ENCODE assay signal across 21 cellular contexts in genomic region chr2:109476908-109477441, GRCh38.
"Had no signal": no experiment of that assay in that cellular context is flagged by ENCODE, and none has a peak within 500 bp of the region (broad histone marks: within the 10 kb centered on the region; RNA-seq: fewer than 3 reads in every experiment).

No MANE protein-coding gene starts in this region.

- H3K4me1 Mint-ChIP-seq: activated naive CD8-positive, alpha-beta T cell treated with anti-CD3 and anti-CD28 coated beads for 36 hours had no signal

- ATAC-seq: activated CD4-positive, CD25-positive, alpha-beta regulatory T cell treated with anti-CD3 and anti-CD28 coated beads, Interleukin-2, amount 50 U/mL, for 24 hours; activated CD8-positive, alpha-beta T cell treated with anti-CD3 and anti-CD28 coated beads for 36 hours; PC-3 had no signal

- H3K36me3 ChIP-seq: brain microvascular endothelial cell, cardiac muscle cell had no signal

- H3K27me3 Mint-ChIP-seq: activated CD8-positive, alpha-beta T cell treated with anti-CD3 and anti-CD28 coated beads for 36 hours; activated naive CD8-positive, alpha-beta T cell treated with anti-CD3 and anti-CD28 coated beads for 36 hours had no signal

- H3K4me3 Mint-ChIP-seq: activated CD8-positive, alpha-beta T cell treated with anti-CD3 and anti-CD28 coated beads for 36 hours; activated naive CD4-positive, alpha-beta T cell treated with anti-CD3 and anti-CD28 coated beads, Interleukin-2, amount 10 ng/mL, durations not matched to agents 7 days and 5 days; activated naive CD8-positive, alpha-beta T cell treated with anti-CD3 and anti-CD28 coated beads for 36 hours; activated T-cell treated with anti-CD3 and anti-CD28 coated beads, Interleukin-2, amount 50 U/mL, for 72 hours; T-helper 1 cell treated with Interleukin-12 subunit alpha and Interleukin-12 subunit beta and Interleukin-4 antibody, amounts not matched to agents 30 μg/mL and 1 μg/mL, for 36 hours had no signal

- H3K27me3 ChIP-seq: brain microvascular endothelial cell, cardiac muscle cell had no signal

- H3K27ac ChIP-seq: brain microvascular endothelial cell, cardiac muscle cell had no signal

- H3K9me3 Mint-ChIP-seq: activated CD8-positive, alpha-beta T cell treated with anti-CD3 and anti-CD28 coated beads for 36 hours; activated naive CD4-positive, alpha-beta T cell treated with anti-CD3 and anti-CD28 coated beads, Interleukin-2, amount 10 ng/mL, durations not matched to agents 7 days and 5 days; activated naive CD8-positive, alpha-beta T cell treated with anti-CD3 and anti-CD28 coated beads for 36 hours; activated T-cell treated with anti-CD3 and anti-CD28 coated beads, Interleukin-2, amount 50 U/mL, for 72 hours; activated T-helper 2 cell treated with anti-CD3 and anti-CD28 coated beads, Interferon-gamma antibody, Interleukin-2, Interleukin-4, amounts not matched to agents 10 μg/mL and 5 μg/mL and 100 μg/mL, durations not matched to agents 14 hours and 24 hours and 36 hours; T-helper 1 cell treated with Interleukin-12 subunit alpha and Interleukin-12 subunit beta and Interleukin-4 antibody, amounts not matched to agents 30 μg/mL and 1 μg/mL, for 36 hours had no signal

- H3K36me3 Mint-ChIP-seq: activated naive CD4-positive, alpha-beta T cell treated with anti-CD3 and anti-CD28 coated beads, Interleukin-2, amount 10 ng/mL, durations not matched to agents 7 days and 5 days; activated naive CD8-positive, alpha-beta T cell treated with anti-CD3 and anti-CD28 coated beads for 36 hours had no signal

- H3K4me3 ChIP-seq: cardiac muscle cell had no signal

- FAIRE-seq: RCC 7860 had no signal

- H3K27ac Mint-ChIP-seq: activated CD8-positive, alpha-beta T cell treated with anti-CD3 and anti-CD28 coated beads for 36 hours; activated naive CD4-positive, alpha-beta T cell treated with anti-CD3 and anti-CD28 coated beads, Interleukin-2, amount 10 ng/mL, durations not matched to agents 7 days and 5 days; activated naive CD8-positive, alpha-beta T cell treated with anti-CD3 and anti-CD28 coated beads for 36 hours; activated T-cell treated with anti-CD3 and anti-CD28 coated beads, Interleukin-2, amount 50 U/mL, for 72 hours; activated T-helper 2 cell treated with anti-CD3 and anti-CD28 coated beads, Interferon-gamma antibody, Interleukin-2, Interleukin-4, amounts not matched to agents 10 μg/mL and 5 μg/mL and 100 μg/mL, durations not matched to agents 14 hours and 24 hours and 36 hours; T-helper 1 cell treated with Interleukin-12 subunit alpha and Interleukin-12 subunit beta and Interleukin-4 antibody, amounts not matched to agents 30 μg/mL and 1 μg/mL, for 36 hours had no signal

- DNase-seq: activated CD4-positive, alpha-beta T cell treated with anti-CD3 and anti-CD28 coated beads for 4 hours; activated CD8-positive, alpha-beta memory T cell treated with anti-CD3 and anti-CD28 coated beads, Interleukin-2, amount 50 U/mL, for 4 hours; activated CD8-positive, alpha-beta T cell treated with anti-CD3 and anti-CD28 coated beads for 36 hours; activated gamma-delta T cell treated with Interleukin-2 at 50 U/mL for 16 hours; activated naive CD4-positive, alpha-beta T cell treated with anti-CD3 and anti-CD28 coated beads, Interleukin-2, amount 10 ng/mL, durations not matched to agents 7 days and 5 days; activated naive CD8-positive, alpha-beta T cell treated with anti-CD3 and anti-CD28 coated beads for 36 hours; activated T-cell treated with anti-CD3 and anti-CD28 coated beads, Interleukin-2, amount 50 U/mL, for 72 hours; brain microvascular endothelial cell; Karpas-422; NCI-H1105 treated with DMSO at 0.1 percent for 48 hours; NCI-H1436 treated with DMSO at 0.1 percent for 48 hours; NCI-H187; NCI-H2081; NCI-H524; PC-3; SHP77 treated with DMSO at 0.1 percent for 48 hours had no signal
